Comparison of ENCODE assay signal across 22 cellular contexts in genomic region chr5:173051746-173052145, GRCh38. TPM values are rescaled to one million over a fixed set of nuclear protein-coding genes. Genes with fewer than 3 reads are reported as not detected.
DNase-seq lines count a peak whose midpoint lies in the region; ATAC-seq, FAIRE-seq and TF ChIP-seq lines count a peak whose summit lies in the region.
"Had no signal": no experiment of that assay in that cellular context is flagged by ENCODE, and none has a peak within 500 bp of the region (broad histone marks: within the 10 kb centered on the region; RNA-seq: fewer than 3 reads in every experiment).

No MANE protein-coding gene starts in this region.

- TF ChIP-seq CTCF in AG10803 (conservative IDR thresholded peaks at IDR 0.05; ENCODE audit: low read length): no peak
- no peak for TF ChIP-seq CTCF in K562 (IDR thresholded peaks at IDR 0.05 in 2 of 3, conservative IDR thresholded peaks at IDR 0.05 in 1 of 3; ENCODE audit: insufficient read depth in 2 of 3, low read depth in 1 of 3, low read length in 3 of 3)
- no peak for TF ChIP-seq CTCF in neural crest cell (conservative IDR thresholded peaks at IDR 0.05)
- no peak for TF ChIP-seq CTCF in upper lobe of left lung (IDR thresholded peaks at IDR 0.05)
- no peak for TF ChIP-seq CTCF in upper lobe of right lung (IDR thresholded peaks at IDR 0.05)

- no peak overlapping the region for H3K4me3 ChIP-seq in AG10803 (ENCODE audit: low read length)
- no peak overlapping the region for H3K4me3 ChIP-seq in K562
- H3K4me3 ChIP-seq in upper lobe of left lung: no peak overlapping the region
- no peak overlapping the region for H3K4me3 ChIP-seq in upper lobe of right lung
- H3K4me3 ChIP-seq: colonic mucosa, smooth muscle cell had no signal

- intact Hi-C loops in K562 (cut with micrococcal nuclease): no loop called here
- intact Hi-C loops in upper lobe of right lung (cut with DNase I): no loop called here

- H3K4me2 ChIP-seq in K562 (ENCODE audit: insufficient read depth, low read length): no peak overlapping the region; the same call in 1 of the 2 replicates
- H3K4me2 ChIP-seq: smooth muscle cell had no signal

- H3K9me3 ChIP-seq in K562 (replicated peaks; ENCODE audit: control insufficient read depth, insufficient read depth, low read depth, low read length): no peaks in the 10 kb centered on the region
- H3K9me3 ChIP-seq in upper lobe of left lung: no peaks in the 10 kb centered on the region
- no peaks in the 10 kb centered on the region for H3K9me3 ChIP-seq in upper lobe of right lung
- H3K9me3 ChIP-seq: colonic mucosa had no signal

- no peak overlapping the region for H3K27ac Mint-ChIP-seq in neural crest cell (ENCODE audit: unreplicated experiment)
- H3K27ac Mint-ChIP-seq: brain, nephron, progenitor cell of endocrine pancreas had no signal

- H4K20me1 ChIP-seq in K562 (replicated peaks; ENCODE audit: control insufficient read depth, insufficient read depth, low read length): no peaks in the 10 kb centered on the region

- H3K4me1 ChIP-seq in K562 (replicated peaks in 1 of 2; ENCODE audit: control insufficient read depth in 2 of 2, insufficient read depth in 2 of 2, low read length in 2 of 2) (peaks cover 7 to 16% of the 10 kb centered on the region in 2 experiments; a peak in 3 of 5 replicates), upper lobe of left lung (peaks cover 5 to 13% (median 9%) of the 10 kb centered on the region in 4 donors), upper lobe of right lung (peaks cover 7% of the 10 kb centered on the region)
- H3K4me1 ChIP-seq: colonic mucosa had no signal

- no peak overlapping the region for H3K9ac ChIP-seq in K562 (ENCODE audit: insufficient read depth in 1 of 2, low read depth in 2 of 2, low read length in 2 of 2)

- no peaks in the 10 kb centered on the region for H3K9me1 ChIP-seq in K562 (ENCODE audit: control insufficient read depth, insufficient read depth, low read length)

- in situ Hi-C loops in K562 (cut with MboI): no loop called here

- no peak for TF ChIP-seq EP300 in K562 (IDR thresholded peaks at IDR 0.05; ENCODE audit: low read length)
- no peak for TF ChIP-seq EP300 in upper lobe of left lung (IDR thresholded peaks at IDR 0.05)

- no peak for TF ChIP-seq RAD21 in K562 (CRISPR knock-in tag; conservative IDR thresholded peaks at IDR 0.05 in 1 of 2, IDR thresholded peaks at IDR 0.05 in 1 of 2)

- CTCF ChIA-PET in K562 (lab: Yijun Ruan, JAX; ENCODE audit: low intra/inter-chr PET ratio): no interaction called here

- H3K4me1 Mint-ChIP-seq in neural crest cell: peaks cover 8% of the 10 kb centered on the region

- DNase-seq in AG10803 (ENCODE audit: low read depth) (peak; percentile 52), LHCN-M2 (ENCODE audit: low read depth) (peak; percentile 27), K562 (ENCODE audit: extremely low read depth in 1 of 4, low spot score in 3 of 4) (no peak), neural crest cell (ENCODE audit: low read depth, low spot score) (no peak), kidney glomerular epithelial cell (lab: John Stamatoyannopoulos, UW) (no peak), upper lobe of left lung (no peak), upper lobe of right lung (no peak)
- DNase-seq: activated naive CD4-positive, alpha-beta T cell treated with anti-CD3 and anti-CD28 coated beads, Interleukin-2, amount 50 U/mL, for 16 hours; activated T-cell treated with anti-CD3 and anti-CD28 coated beads, Interleukin-2, amount 50 U/mL, for 4 hours; DMS79; foreskin melanocyte; NCI-H1436; stimulated activated CD4-positive, alpha-beta T cell treated with anti-CD3 and anti-CD28 coated beads, Interleukin-4, amount 100 ng/mL, for 1 hour had no signal

- peak overlapping the region; percentile 17; the same call in 1 of the 2 replicates for H2AFZ ChIP-seq in K562 (ENCODE audit: low read depth, low read length)

- H3K27me3 ChIP-seq in K562 (ENCODE audit: control insufficient read depth in 2 of 2, insufficient read depth in 2 of 2, low read length in 2 of 2) (no peaks in the 10 kb centered on the region), upper lobe of left lung (no peaks in the 10 kb centered on the region), upper lobe of right lung (no peaks in the 10 kb centered on the region)
- H3K27me3 ChIP-seq: colonic mucosa had no signal

- ATAC-seq in K562 (no peak), upper lobe of left lung (ENCODE audit: low FRiP score in 2 of 2) (no peak), upper lobe of right lung (no peak), HG02970 (IDR thresholded peaks at IDR 0.05; ENCODE audit: low FRiP score, unreplicated experiment) (no peak)
- ATAC-seq: activated CD4-positive, CD25-positive, alpha-beta regulatory T cell treated with anti-CD3 and anti-CD28 coated beads, Interleukin-2, amount 50 U/mL, for 24 hours; activated T-cell treated with anti-CD3 and anti-CD28 coated beads, Interleukin-2, amount 50 U/mL, for 4 hours had no signal

- peaks cover 38% of the 10 kb centered on the region for H3K27me3 Mint-ChIP-seq in neural crest cell (ENCODE audit: low read depth)
- H3K27me3 Mint-ChIP-seq: progenitor cell of endocrine pancreas had no signal

- H3K79me2 ChIP-seq in K562 (ENCODE audit: control insufficient read depth, insufficient read depth, low read length): no peaks in the 10 kb centered on the region

- 39% methylated on average over 5 of the region's 5 CpGs for WGBS in K562 (ENCODE audit: insufficient coverage, low coverage, missing lambda C conversion rate)
- WGBS in upper lobe of left lung, 2 donors: 52 to 57% methylated on average over 5 of the region's 5 CpGs

- no peak for TF ChIP-seq POLR2A in K562 (conservative IDR thresholded peaks at IDR 0.05)
- no peak for TF ChIP-seq POLR2A in upper lobe of left lung (IDR thresholded peaks at IDR 0.05)

- POLR2A ChIA-PET in K562 (lab: Yijun Ruan, JAX): interaction anchor here (0.7 kb wide), 1 partner anchor 82 kb away, joined by 4 read pairs; no protein-coding TSS in a partner anchor

- no TSS peak for BruUV-seq in K562 (replicated peaks; lab: Mats Ljungman, UMichigan)

- no peak overlapping the region for H3K27ac ChIP-seq in K562 (ENCODE audit: extremely low read depth, low read depth, low read length)
- H3K27ac ChIP-seq in upper lobe of left lung: no peak overlapping the region
- no peak overlapping the region for H3K27ac ChIP-seq in upper lobe of right lung
- H3K27ac ChIP-seq: colonic mucosa had no signal

- no peaks in the 10 kb centered on the region for H3K36me3 ChIP-seq in K562 (ENCODE audit: control insufficient read depth, insufficient read depth, low read length)
- H3K36me3 ChIP-seq in upper lobe of left lung: no peaks in the 10 kb centered on the region
- H3K36me3 ChIP-seq in upper lobe of right lung: no peaks in the 10 kb centered on the region
- H3K36me3 ChIP-seq: colonic mucosa had no signal

- H3K9me3 Mint-ChIP-seq in neural crest cell: no peaks in the 10 kb centered on the region
- H3K9me3 Mint-ChIP-seq: activated T-cell treated with anti-CD3 and anti-CD28 coated beads, Interleukin-2, amount 50 U/mL, for 4 hours; brain; nephron had no signal

- FAIRE-seq in K562 (lab: Jason Lieb, UNC): no peak
- FAIRE-seq: GM18507, urothelium cell line had no signal

- H3K36me3 Mint-ChIP-seq in neural crest cell (ENCODE audit: low read depth): no peaks in the 10 kb centered on the region
- H3K36me3 Mint-ChIP-seq: brain had no signal

- peak overlapping the region; percentile 15 for H3K4me3 Mint-ChIP-seq in neural crest cell
- H3K4me3 Mint-ChIP-seq: activated T-cell treated with anti-CD3 and anti-CD28 coated beads, Interleukin-2, amount 50 U/mL, for 4 hours had no signal

RNA-seq across cellular contexts. Expression of gene CREBRF, which starts 4.4 kb away (rescaled TPM):
- 7.0 and 9.6 TPM in 2 replicates for total RNA-seq in LHCN-M2 (2014; rRNA removed)
- 1.8 TPM for polyA plus RNA-seq in LHCN-M2 (2012)
- total RNA-seq in K562 (2011; cell fraction: chromatin; rRNA removed; ENCODE audit: low replicate concordance): 11.5 and 33.0 TPM in 2 replicates
- 7.8 and 10.5 TPM in 2 replicates for total RNA-seq in K562 (2011; cell fraction: nucleolus; rRNA removed)
- 14.4 and 25.6 TPM in 2 replicates for total RNA-seq in K562 (2011; cell fraction: nucleoplasm; rRNA removed)
- 3.2 and 3.6 TPM in 2 replicates for total RNA-seq in K562 (2014; rRNA removed)
- total RNA-seq in K562 (2014; rRNA removed; fragmentation: Illumina TruSeq; extraction: Trizol): 4.5 and 6.1 TPM in 2 replicates
- total RNA-seq in K562 (2015; rRNA removed; fragmentation: Illumina TruSeq; extraction: Trizol): 2.9 and 3.1 TPM in 2 replicates
- 3.8 TPM in 2 replicates for total RNA-seq in K562 (2021)
- 4.7 and 4.9 TPM in 2 replicates for polyA plus RNA-seq in K562 (2011; rRNA removed)
- polyA plus RNA-seq in K562 (2011; cell fraction: cytosol; rRNA removed): 0.85 and 1.8 TPM in 2 replicates
- 8.7 and 9.9 TPM in 2 replicates for polyA plus RNA-seq in K562 (2011; cell fraction: nucleus; rRNA removed)
- polyA plus RNA-seq in K562 (2012): 2.0 and 5.1 TPM in 2 replicates
- 2.4 and 4.8 TPM in 2 replicates for polyA plus RNA-seq in K562 (2014; fragmentation: Illumina TruSeq; extraction: Trizol)
- 1 to 10 TPM; 1.1 to 1.3 TPM for polyA plus RNA-seq in K562 (2014; fragmentation: Nextera tagmentation; extraction: Ambion mirVana)
- polyA plus RNA-seq in K562 (2014; rRNA removed): 2.0 and 2.8 TPM in 2 replicates
- 10.9 and 15.9 TPM in 2 replicates for polyA minus RNA-seq in K562 (2011; rRNA and poly(A)+ RNA removed)
- polyA minus RNA-seq in K562 (2011; cell fraction: cytosol; rRNA and poly(A)+ RNA removed): 4.4 and 4.5 TPM in 2 replicates
- 7.5 and 10.6 TPM in 2 replicates for polyA minus RNA-seq in K562 (2011; cell fraction: nucleus; rRNA and poly(A)+ RNA removed)
- 4.6 and 5.2 TPM in 2 replicates for total RNA-seq in neural crest cell
- total RNA-seq in upper lobe of left lung: 10 to 100 TPM; 22.0 to 65.0 (median 38.0) TPM
- total RNA-seq in upper lobe of right lung: 47.4 TPM

Comparison
In these comparisons a context has a peak if more than half of its experiments do, and no peak if none do; other contexts are left out.
1. DNase-seq: peak in AG10803 (single experiment) and LHCN-M2 (single experiment); none in K562 (0 of 4), neural crest cell (single experiment), kidney glomerular epithelial cell (single experiment), upper lobe of left lung (0 of 2) and upper lobe of right lung (single experiment).